8 cellular contexts compared by ENCODE assay signal in the genomic region with DNA sequence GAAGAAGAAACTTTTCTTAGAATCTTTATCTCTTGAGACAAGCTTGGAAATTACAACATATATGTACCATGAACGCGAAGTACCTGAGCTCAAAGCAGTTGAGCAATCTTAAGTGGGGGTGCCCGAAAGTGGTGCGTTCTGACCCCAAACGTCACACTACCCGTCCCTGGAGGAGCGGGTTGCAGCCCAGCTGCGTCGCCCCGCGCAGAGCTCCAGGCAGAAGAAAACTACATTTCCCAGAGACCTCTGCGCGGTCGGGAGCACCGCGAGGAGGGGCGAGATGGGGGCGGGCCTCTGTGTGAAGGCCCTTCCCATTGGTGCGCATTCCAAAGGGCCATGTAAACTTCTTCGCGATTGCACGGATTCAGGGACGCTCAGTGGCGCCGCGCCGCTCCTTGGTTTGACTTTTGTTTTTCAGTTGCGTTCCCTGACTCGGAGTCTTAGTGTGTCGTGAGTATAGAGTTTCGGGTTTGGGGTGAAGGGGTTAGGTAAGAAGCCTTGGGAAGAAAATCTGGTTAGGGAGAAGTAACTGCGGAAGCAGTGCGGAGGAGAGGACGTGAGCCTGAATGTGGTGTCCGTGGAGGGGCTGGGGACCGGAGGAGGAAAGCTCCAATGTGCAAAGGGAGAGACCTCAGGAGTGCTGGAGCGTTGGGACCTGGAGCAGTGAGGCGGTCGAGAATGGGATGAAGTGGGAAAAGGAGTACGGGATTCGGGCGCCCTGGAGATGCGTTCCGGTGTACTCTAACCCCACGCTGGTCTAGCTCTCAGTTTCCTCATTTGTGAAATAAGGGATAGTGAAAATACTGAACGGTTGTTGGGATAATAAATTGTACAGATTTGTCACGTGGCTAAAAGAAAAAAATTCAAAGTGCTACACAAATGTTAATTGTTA. TPM values are rescaled to one million over a fixed set of nuclear protein-coding genes. Genes with fewer than 3 reads are reported as not detected.
A peak's percentile ranks its signal among the peaks of the same experiment; 100 is the strongest.
DNase-seq lines count a peak whose midpoint lies in the region; ATAC-seq, FAIRE-seq and TF ChIP-seq lines count a peak whose summit lies in the region.

TSS of gene CCDC77 (plus strand) at position 410 of the 892 bp plus-strand sequence. CDS start 7,740 bp downstream, outside the sequence.

- peak; percentile 49; the same call in 1 of the 2 replicates for TF ChIP-seq POLR2A in H54 (IDR thresholded peaks at IDR 0.05; ENCODE audit: low read depth, low read length)

- peaks cover 5% of the 10 kb centered on the region for H3K36me3 Mint-ChIP-seq in activated T-helper 17 cell treated with anti-CD3 and anti-CD28 coated beads, Interleukin-2, amount 50 U/mL, for 72 hours (ENCODE audit: low read depth)

- H3K4me3 ChIP-seq in MM.1S (ENCODE audit: low read length), result peak within 1 kb of the TSS; percentile 93
- peak within 1 kb of the TSS; percentile 57 for H3K4me3 ChIP-seq in urinary bladder (ENCODE audit: low read depth, low read length)

- no peaks in the 10 kb centered on the region for H3K4me1 Mint-ChIP-seq in activated T-helper 17 cell treated with anti-CD3 and anti-CD28 coated beads, Interleukin-2, amount 50 U/mL, for 72 hours

- H3K4me1 ChIP-seq in MM.1S (ENCODE audit: low read length), result peaks cover 11% of the 10 kb centered on the region; the same call in 1 of the 2 replicates
- no peaks in the 10 kb centered on the region for H3K4me1 ChIP-seq in urinary bladder (ENCODE audit: insufficient read depth)

- intact Hi-C loops in posterior cingulate gyrus (cut with DNase I), result no loop called here

- in situ Hi-C loops in G401 (cut with HindIII; ENCODE audit: low sequenced_read_pairs), result no loop called here

- H3F3A ChIP-seq in MM.1S (ENCODE audit: insufficient read depth, low read length), result peaks cover 5% of the 10 kb centered on the region; the same call in 1 of the 2 replicates

- WGBS in urinary bladder, result under 1% methylated on average over 47 of the region's 47 CpGs

- H3K4me2 ChIP-seq in MM.1S (ENCODE audit: low read depth, low read length), result peak within 1 kb of the TSS; percentile 89

- DNase-seq in G401 (ENCODE audit: low spot score) (peak; percentile 96), H54 (ENCODE audit: insufficient read length, low spot score) (peak; percentile 75), MM.1S (peak; percentile 96), glomerular visceral epithelial cell (ENCODE audit: extremely low spot score) (peak; percentile 89), posterior cingulate gyrus (peak; percentile 90 to 99 (median 93)), COR-L47 (lab: John Stamatoyannopoulos, UW) (no peak)

- H3K27ac ChIP-seq in MM.1S (ENCODE audit: low read length) (peak within 1 kb of the TSS; percentile 36; the same call in 1 of the 2 replicates), urinary bladder (ENCODE audit: low read depth) (peak within 1 kb of the TSS; percentile 68)

- no peaks in the 10 kb centered on the region for H3K9me3 Mint-ChIP-seq in activated T-helper 17 cell treated with anti-CD3 and anti-CD28 coated beads, Interleukin-2, amount 50 U/mL, for 72 hours

- H3K27ac Mint-ChIP-seq in activated T-helper 17 cell treated with anti-CD3 and anti-CD28 coated beads, Interleukin-2, amount 50 U/mL, for 72 hours, result no peak within 1 kb of the TSS

- no peaks in the 10 kb centered on the region for H4K20me1 ChIP-seq in MM.1S (ENCODE audit: insufficient read depth, low read length)

- peak within 1 kb of the TSS; percentile 63 for H3K9ac ChIP-seq in MM.1S (ENCODE audit: low read length)

- H3K9me2 ChIP-seq in MM.1S (replicated peaks; ENCODE audit: insufficient read depth, low read length), result no peaks in the 10 kb centered on the region

- TF ChIP-seq CTCF in MM.1S (IDR thresholded peaks at IDR 0.05; ENCODE audit: low read length), result peak; percentile 30

- H3K79me2 ChIP-seq in MM.1S (ENCODE audit: low read length), result peaks cover 17% of the 10 kb centered on the region

- H3K4me3 Mint-ChIP-seq in activated T-helper 17 cell treated with anti-CD3 and anti-CD28 coated beads, Interleukin-2, amount 50 U/mL, for 72 hours, result no peak within 1 kb of the TSS

- no peaks in the 10 kb centered on the region for H3K9me3 ChIP-seq in MM.1S (replicated peaks; ENCODE audit: insufficient read depth, low read length)

- FAIRE-seq in H54 (lab: Jason Lieb, UNC), result peak; percentile 93

- no peaks in the 10 kb centered on the region for H3K27me3 ChIP-seq in MM.1S (replicated peaks; ENCODE audit: insufficient read depth, low read length)

- peak within 1 kb of the TSS; percentile 90 for H2AFZ ChIP-seq in MM.1S (ENCODE audit: low read length)

- peak; percentile 100 for ATAC-seq in activated T-helper 17 cell treated with anti-CD3 and anti-CD28 coated beads, Interleukin-2, amount 50 U/mL, for 72 hours (replicated peaks)

- no peaks in the 10 kb centered on the region for H3K27me3 Mint-ChIP-seq in activated T-helper 17 cell treated with anti-CD3 and anti-CD28 coated beads, Interleukin-2, amount 50 U/mL, for 72 hours

- H3K36me3 ChIP-seq in MM.1S (replicated peaks; ENCODE audit: insufficient read depth, low read length) (no peaks in the 10 kb centered on the region), urinary bladder (ENCODE audit: insufficient read depth) (no peaks in the 10 kb centered on the region)

RNA-seq across cellular contexts. Expression of gene CCDC77, which starts in this region (rescaled TPM):
- total RNA-seq in G401 (2014; rRNA removed; shearing (Covaris generic)), result 16.9 and 24.5 TPM in 2 replicates
- 10 to 100 TPM; 17.4 to 22.8 TPM for total RNA-seq in activated T-helper 17 cell treated with anti-CD3 and anti-CD28 coated beads, Interleukin-2, amount 50 U/mL, for 72 hours
- total RNA-seq in urinary bladder, result 10.0 TPM
- polyA plus RNA-seq in urinary bladder, result 6.4 TPM
